ENCODE assay signal across 11 cellular contexts in the genomic region with DNA sequence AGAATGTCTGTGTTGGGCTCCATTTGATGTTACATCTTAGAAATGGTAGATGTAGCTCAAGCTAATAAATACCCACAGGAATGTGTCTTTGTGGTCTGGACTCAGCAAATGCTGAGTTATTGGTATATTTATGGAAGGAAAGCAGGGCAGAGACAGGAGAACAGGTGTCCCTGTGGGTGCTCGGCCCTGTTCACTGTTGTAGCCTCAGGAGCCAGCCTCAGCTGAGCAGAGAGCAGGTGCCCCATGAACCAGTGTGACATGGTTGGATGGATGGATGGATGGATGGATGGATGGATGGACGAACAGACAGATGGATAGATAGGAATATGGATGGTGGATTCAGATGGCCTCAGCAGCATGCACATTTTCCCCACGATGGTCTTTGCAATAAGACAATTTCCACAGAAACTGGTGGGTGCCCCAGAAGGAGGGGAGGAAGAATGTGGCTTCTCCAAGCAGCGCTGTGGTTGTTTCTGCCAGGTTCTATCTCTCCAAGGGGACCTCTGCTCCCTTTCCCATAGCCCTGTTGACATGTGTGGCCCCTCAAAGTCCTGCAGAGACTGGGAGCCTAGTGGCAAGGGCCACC. TPM values are rescaled to one million over a fixed set of nuclear protein-coding genes. Genes with fewer than 3 reads are reported as not detected.
DNase-seq lines count a peak whose midpoint lies in the region; ATAC-seq and TF ChIP-seq lines count a peak whose summit lies in the region.
"Had no signal": no experiment of that assay in that cellular context is flagged by ENCODE, and none has a peak within 500 bp of the region (broad histone marks: within the 10 kb centered on the region; RNA-seq: fewer than 3 reads in every experiment).

No MANE protein-coding gene starts in this region.

- H3K27ac ChIP-seq in ACC112 (ENCODE audit: low read depth, low read length) (peak overlapping the region; percentile 95), KMS-11 (peak overlapping the region; percentile 74), colonic mucosa (peak overlapping the region; percentile 91)

- H4K20me1 ChIP-seq in KMS-11 (ENCODE audit: insufficient read depth) = no peaks in the 10 kb centered on the region

- no peak for ATAC-seq in HG03378 (IDR thresholded peaks at IDR 0.05; ENCODE audit: unreplicated experiment)
- ATAC-seq: activated T-cell treated with anti-CD3 and anti-CD28 coated beads, Interleukin-2, amount 50 U/mL, for 4 hours had no signal

- TF ChIP-seq CTCF in KMS-11 (conservative IDR thresholded peaks at IDR 0.05; ENCODE audit: low read depth, low read length) (no peak), colonic mucosa (IDR thresholded peaks at IDR 0.05) (no peak), nephron (IDR thresholded peaks at IDR 0.05; ENCODE audit: unreplicated experiment in 3 of 3) (no peak)

- H3K79me2 ChIP-seq in ACC112 (ENCODE audit: control insufficient read depth, insufficient read depth, low read length, unreplicated experiment) (no peaks in the 10 kb centered on the region), KMS-11 (ENCODE audit: insufficient read depth, low read depth) (no peaks in the 10 kb centered on the region)

- H2AFZ ChIP-seq in ACC112 (ENCODE audit: low read length, unreplicated experiment) (no peak overlapping the region), KMS-11 (ENCODE audit: low read depth) (no peak overlapping the region)

- H3K36me3 ChIP-seq in ACC112 (ENCODE audit: insufficient read depth, low read length) = no peaks in the 10 kb centered on the region
- H3K36me3 ChIP-seq in KMS-11 (ENCODE audit: insufficient read depth) = no peaks in the 10 kb centered on the region
- H3K36me3 ChIP-seq in colonic mucosa = no peaks in the 10 kb centered on the region

- no peaks in the 10 kb centered on the region for H3K9me3 ChIP-seq in colonic mucosa

- H3K4me3 ChIP-seq in ACC112 (ENCODE audit: low read depth, low read length) = no peak overlapping the region
- H3K4me3 ChIP-seq in KMS-11 (IDR thresholded peaks at IDR 0.05; ENCODE audit: insufficient read depth, low read depth, low read length) = no peak overlapping the region
- no peak overlapping the region for H3K4me3 ChIP-seq in colonic mucosa

- H3K9me3 Mint-ChIP-seq in nephron = no peaks in the 10 kb centered on the region
- H3K9me3 Mint-ChIP-seq: activated T-cell treated with anti-CD3 and anti-CD28 coated beads, Interleukin-2, amount 50 U/mL, for 4 hours; neural crest cell had no signal

- H3K36me3 Mint-ChIP-seq in nephron (ENCODE audit: low read depth) = no peaks in the 10 kb centered on the region

- H3K27me3 ChIP-seq in ACC112 (ENCODE audit: insufficient read depth, low read length) (no peaks in the 10 kb centered on the region), KMS-11 (ENCODE audit: insufficient read depth, low read depth) (no peaks in the 10 kb centered on the region), colonic mucosa (no peaks in the 10 kb centered on the region)

- H3K27ac Mint-ChIP-seq in nephron = peak overlapping the region in 2 of 3 experiments; percentile 20 to 57

- H3K4me3 Mint-ChIP-seq in nephron = no peak overlapping the region
- H3K4me3 Mint-ChIP-seq: activated T-cell treated with anti-CD3 and anti-CD28 coated beads, Interleukin-2, amount 50 U/mL, for 4 hours had no signal

- no peak overlapping the region; the same call in 1 of the 2 replicates for H3K9ac ChIP-seq in KMS-11
- H3K9ac ChIP-seq in colonic mucosa (ENCODE audit: low read depth in 2 of 2, low read length in 2 of 2) = peak overlapping the region in 1 of 2 donors; percentile 84

- peak overlapping the region; percentile 99 for H3K4me2 ChIP-seq in KMS-11

- intact Hi-C loops in colonic mucosa (cut with DNase I) = loop anchor here (2.0 kb wide), 1 partner anchor 112 kb away; no protein-coding TSS in a partner anchor

- peaks cover 54% of the 10 kb centered on the region for H3K4me1 ChIP-seq in ACC112 (ENCODE audit: control insufficient read depth, insufficient read depth, low read length, unreplicated experiment)
- peaks cover 80% of the 10 kb centered on the region for H3K4me1 ChIP-seq in KMS-11 (ENCODE audit: low read depth, poor library complexity, severe bottlenecking)
- peaks cover 34% of the 10 kb centered on the region for H3K4me1 ChIP-seq in colonic mucosa

- DNase-seq in colonic mucosa = peak; percentile 17
- DNase-seq in DMS 273 (lab: John Stamatoyannopoulos, UW; ENCODE audit: unreplicated experiment) = no peak
- DNase-seq in NK-92 (lab: John Stamatoyannopoulos, UW; ENCODE audit: unreplicated experiment) = no peak
- DNase-seq in iPS-NIHi7 (ENCODE audit: extremely low spot score) = no peak
- DNase-seq: NCI-H1417 had no signal

- peaks cover 3% of the 10 kb centered on the region for H3K27me3 Mint-ChIP-seq in nephron (ENCODE audit: low read depth)

- H3K4me1 Mint-ChIP-seq in nephron = peaks cover 19% of the 10 kb centered on the region

RNA-seq across cellular contexts. Expression of a gene that starts 8.2 kb away (rescaled TPM):
- total RNA-seq in colonic mucosa = 10 to 100 TPM; 59.7 to 87.8 TPM

RNA-seq across cellular contexts. Expression of a gene that starts 44.5 kb away (rescaled TPM):
- not detected for total RNA-seq in colonic mucosa
- total RNA-seq: neural crest cell had no signal

RNA-seq across cellular contexts. Expression of a gene that starts 58.0 kb away (rescaled TPM):
- total RNA-seq in colonic mucosa = 10 to 100 TPM; 29.5 to 37.0 TPM
